ENCODE assay signal across 16 cellular contexts in genomic region chrX:122421434-122422121, GRCh38.
DNase-seq lines count a peak whose midpoint lies in the region; ATAC-seq, FAIRE-seq and TF ChIP-seq lines count a peak whose summit lies in the region.
"Had no signal": no experiment of that assay in that cellular context is flagged by ENCODE, and none has a peak within 500 bp of the region (broad histone marks: within the 10 kb centered on the region; RNA-seq: fewer than 3 reads in every experiment).

No MANE protein-coding gene starts in this region.

- no peaks in the 10 kb centered on the region for H3K36me3 ChIP-seq in right atrium auricular region
- no peaks in the 10 kb centered on the region for H3K36me3 ChIP-seq in H1 (ENCODE audit: control insufficient read depth in 2 of 4, insufficient read depth in 4 of 4, low read length in 3 of 4)
- H3K36me3 ChIP-seq: BLaER1 had no signal

- no peak overlapping the region for H3K4me2 ChIP-seq in H1 (ENCODE audit: insufficient read depth in 1 of 2, low read depth in 2 of 2, low read length in 2 of 2)
- H3K4me2 ChIP-seq: BLaER1 had no signal

- no peak overlapping the region for H4K8ac ChIP-seq in H1 (ENCODE audit: extremely low read depth, insufficient read depth, low read length)

- H2AK5ac ChIP-seq in H1 (ENCODE audit: low read depth, low read length) = no peak overlapping the region

- no peak overlapping the region for H3K23ac ChIP-seq in H1 (ENCODE audit: insufficient read length)

- no peak overlapping the region for H2BK5ac ChIP-seq in H1 (ENCODE audit: low read depth, low read length)

- H3K9ac ChIP-seq in H1 (replicated peaks in 1 of 4; ENCODE audit: extremely low read depth in 1 of 4, low read depth in 3 of 4, low read length in 3 of 4) = no peak overlapping the region
- H3K9ac ChIP-seq: BLaER1 had no signal

- H2BK12ac ChIP-seq in H1 (ENCODE audit: low read depth, low read length) = no peak overlapping the region

- H4K20me1 ChIP-seq in H1 (replicated peaks in 1 of 2; ENCODE audit: control insufficient read depth in 1 of 2, insufficient read depth in 2 of 2, low read length in 2 of 2) = no peaks in the 10 kb centered on the region
- H4K20me1 ChIP-seq: BLaER1 had no signal

- H3K18ac ChIP-seq in H1 (ENCODE audit: extremely low read depth, low read length) = no peak overlapping the region

- H4K5ac ChIP-seq in H1 (ENCODE audit: insufficient read length, low read depth, low read length) = no peak overlapping the region

- H3K4me3 ChIP-seq in right atrium auricular region = no peak overlapping the region
- H3K4me3 ChIP-seq in H1 (ENCODE audit: extremely low read depth in 1 of 4, insufficient read depth in 2 of 4, low read depth in 3 of 4, low read length in 4 of 4) = no peak overlapping the region
- H3K4me3 ChIP-seq: BLaER1 had no signal

- CTCF ChIA-PET in H1 (lab: Charles Lee; ENCODE audit: partially characterized antibody) = no interaction called here

- no peak overlapping the region for H3K56ac ChIP-seq in H1 (replicated peaks; ENCODE audit: insufficient read length, low read depth, low read length)

- H3K27ac ChIP-seq in right atrium auricular region = no peak overlapping the region
- H3K27ac ChIP-seq in H1 (ENCODE audit: low read depth, low read length) = no peak overlapping the region
- H3K27ac ChIP-seq: BLaER1, HL-60 had no signal

- no peak overlapping the region for H2BK20ac ChIP-seq in H1 (ENCODE audit: low read length)

- POLR2A ChIA-PET in H1 (lab: Charles Lee; ENCODE audit: partially characterized antibody) = no interaction called here

- no peak overlapping the region for H3K14ac ChIP-seq in H1 (ENCODE audit: insufficient read length)

- H3K79me1 ChIP-seq in H1 (ENCODE audit: low read depth, low read length) = no peaks in the 10 kb centered on the region

- H2BK120ac ChIP-seq in H1 (replicated peaks; ENCODE audit: low read depth, low read length) = no peak overlapping the region

- no peak overlapping the region for H4K91ac ChIP-seq in H1 (replicated peaks; ENCODE audit: insufficient read length, low read length)

- TF ChIP-seq CTCF in right atrium auricular region (IDR thresholded peaks at IDR 0.05) (no peak), H1 (IDR thresholded peaks at IDR 0.05; ENCODE audit: control extremely low read depth in 1 of 3, insufficient read depth in 1 of 3, low read depth in 1 of 3, low read length in 3 of 3) (no peak)

- ATAC-seq in Right ventricle myocardium inferior (peak; percentile 92), left ventricle myocardium superior (peak; percentile 97), GM18873 (IDR thresholded peaks at IDR 0.05; ENCODE audit: low FRiP score, unreplicated experiment) (no peak)

- H3K23me2 ChIP-seq in H1 (ENCODE audit: low read depth, low read length) = no peaks in the 10 kb centered on the region

- TF ChIP-seq EP300 in H1 (IDR thresholded peaks at IDR 0.05; ENCODE audit: borderline replicate concordance in 1 of 2, low read depth in 2 of 2, low read length in 2 of 2) = no peak

- no peaks in the 10 kb centered on the region for H3K27me3 ChIP-seq in right atrium auricular region
- no peaks in the 10 kb centered on the region for H3K27me3 ChIP-seq in H1 (replicated peaks in 1 of 4; ENCODE audit: control insufficient read depth in 3 of 4, extremely low read depth in 1 of 4, insufficient read depth in 3 of 4, low read length in 3 of 4)

- intact Hi-C loops in Right ventricle myocardium inferior (cut with DNase I) (no loop called here), left ventricle myocardium superior (cut with micrococcal nuclease) (no loop called here)

- no peak overlapping the region for H3K4ac ChIP-seq in H1 (replicated peaks; ENCODE audit: insufficient read length, low read depth, low read length)

- peak; percentile 17 for DNase-seq in Right ventricle myocardium inferior (ENCODE audit: missing footprints)
- no peak for DNase-seq in right atrium auricular region (ENCODE audit: low spot score)
- DNase-seq in H1 (ENCODE audit: low read depth in 1 of 2, low spot score in 2 of 2) = no peak
- peak; percentile 31 for DNase-seq in left ventricle myocardium superior
- DNase-seq in NOMO-1 treated with dmso at 0.1 percent for 144 hours (lab: John Stamatoyannopoulos, UW; ENCODE audit: unreplicated experiment) = no peak
- DNase-seq in H4 (ENCODE audit: low spot score) = no peak
- DNase-seq: 8988T; CD4-positive, alpha-beta memory T cell; DMS79 treated with DMSO at 0.1 percent for 48 hours; GF-D8; HCEC 1CT had no signal

- no peak for TF ChIP-seq POLR2A in H1 (IDR thresholded peaks at IDR 0.05; ENCODE audit: control extremely low read depth in 1 of 2, low read depth in 2 of 2, low read length in 2 of 2)

- H2AFZ ChIP-seq in H1 (ENCODE audit: low read length) = no peak overlapping the region

- no peaks in the 10 kb centered on the region for H3K79me2 ChIP-seq in H1 (ENCODE audit: control insufficient read depth in 1 of 2, insufficient read depth in 2 of 2, low read length in 2 of 2)

- H3K4me1 ChIP-seq in right atrium auricular region (no peaks in the 10 kb centered on the region), H1 (replicated peaks in 1 of 4; ENCODE audit: control insufficient read depth in 3 of 4, insufficient read depth in 4 of 4, low read length in 3 of 4) (no peaks in the 10 kb centered on the region)
- H3K4me1 ChIP-seq: BLaER1 had no signal

- TF ChIP-seq RAD21 in H1 (IDR thresholded peaks at IDR 0.05 in 1 of 2, conservative IDR thresholded peaks at IDR 0.05 in 1 of 2; ENCODE audit: low read depth in 2 of 2, low read length in 2 of 2) = no peak

- H3K9me3 ChIP-seq in right atrium auricular region = no peaks in the 10 kb centered on the region
- H3K9me3 ChIP-seq in H1 (ENCODE audit: insufficient read depth in 2 of 2, low read depth in 1 of 2, low read length in 1 of 2) = no peaks in the 10 kb centered on the region
- H3K9me3 ChIP-seq: BLaER1 had no signal

- peak; percentile 65 for FAIRE-seq in H1 (lab: Jason Lieb, UNC)
- FAIRE-seq: GM19239, H54 had no signal

- WGBS in H1 (ENCODE audit: extremely low coverage in 1 of 2, insufficient coverage in 1 of 2, insufficient read length in 1 of 2, insufficient replicate concordance in 2 of 2, low coverage in 1 of 2, low lambda C conversion rate in 2 of 2, missing lambda C conversion rate in 1 of 2), 2 experiments = 91% methylated on average over 5 of the region's 5 CpGs; no CpG with 5 or more reads in 1 of the 2 experiments

- H2BK15ac ChIP-seq in H1 (ENCODE audit: low read length) = no peak overlapping the region

TF ChIP-seq in H1, 55 proteins besides CTCF, POLR2A, EP300 and RAD21:
- TF ChIP-seq TCF12 (IDR thresholded peaks at IDR 0.05; ENCODE audit: low read depth, low read length) (no peak), NANOG (IDR thresholded peaks at IDR 0.05; ENCODE audit: insufficient read depth, low read depth, low read length, poor library complexity, severe bottlenecking) (no peak)

Comparison
In these comparisons a context has a peak if more than half of its experiments do, and no peak if none do; other contexts are left out.
1. DNase-seq: peak in Right ventricle myocardium inferior (single experiment) and left ventricle myocardium superior (single experiment); none in right atrium auricular region (single experiment), H1 (0 of 2), NOMO-1 treated with dmso at 0.1 percent for 144 hours (single experiment) and H4 (single experiment).